In genomic region chr7:149771199-149771636, GRCh38 we compare ENCODE assay signal across 8 cellular contexts. TPM values are rescaled to one million over a fixed set of nuclear protein-coding genes. Genes with fewer than 3 reads are reported as not detected.
DNase-seq lines count a peak whose midpoint lies in the region; ATAC-seq, FAIRE-seq and TF ChIP-seq lines count a peak whose summit lies in the region.

No MANE protein-coding gene starts in this region.

- H3K9me3 ChIP-seq in K562 (replicated peaks; ENCODE audit: control insufficient read depth, insufficient read depth, low read depth, low read length): no peaks in the 10 kb centered on the region
- no peaks in the 10 kb centered on the region for H3K9me3 ChIP-seq in mesenchymal stem cell (ENCODE audit: control insufficient read depth, low read length)
- no peaks in the 10 kb centered on the region for H3K9me3 ChIP-seq in vagina

- intact Hi-C loops in activated naive CD4-positive, alpha-beta T cell treated with anti-CD3 and anti-CD28 coated beads for 36 hours (cut with micrococcal nuclease): loop anchor here (1.0 to 5.0 kb wide), 4 partner anchors 57 to 644 kb away; partner anchors contain the start of genes ZNF425 and ZNF862
- intact Hi-C loops in K562 (cut with micrococcal nuclease) (loop anchor here (2.0 kb wide), 1 partner anchor 16 kb away; no protein-coding TSS in a partner anchor), vagina (cut with DNase I) (no loop called here)

- H3K4me1 Mint-ChIP-seq in activated naive CD4-positive, alpha-beta T cell treated with anti-CD3 and anti-CD28 coated beads for 36 hours (ENCODE audit: low read depth): peaks cover 6% of the 10 kb centered on the region
- H3K4me1 Mint-ChIP-seq in IgD-negative memory B cell: no peaks in the 10 kb centered on the region

- no TSS peak for BruUV-seq in K562 (replicated peaks; lab: Mats Ljungman, UMichigan)

- H2AFZ ChIP-seq in K562 (ENCODE audit: low read depth, low read length) (peak overlapping the region; percentile 78), mesenchymal stem cell (ENCODE audit: low read depth, low read length) (no peak overlapping the region)

- H3K4me2 ChIP-seq in K562 (ENCODE audit: insufficient read depth, low read length) (peak overlapping the region; percentile 71), mesenchymal stem cell (ENCODE audit: low read length, poor library complexity, severe bottlenecking) (peak overlapping the region; percentile 81)

- ATAC-seq in K562: peak; percentile 12

- peak; percentile 13 for DNase-seq in activated naive CD4-positive, alpha-beta T cell treated with anti-CD3 and anti-CD28 coated beads for 36 hours
- DNase-seq in activated naive CD4-positive, alpha-beta T cell treated with Interleukin-2 at 50 U/mL for 16 hours: no peak
- DNase-seq in K562 (ENCODE audit: extremely low read depth in 1 of 4, low spot score in 3 of 4) (no peak), mesenchymal stem cell (no peak), vagina (ENCODE audit: extremely low spot score in 2 of 2) (no peak), AG20443 (ENCODE audit: low spot score) (no peak), OCI-M2 (lab: John Stamatoyannopoulos, UW; ENCODE audit: unreplicated experiment) (no peak)

- H2AK5ac ChIP-seq in mesenchymal stem cell (ENCODE audit: low read length, severe bottlenecking): no peak overlapping the region

- TF ChIP-seq CTCF in K562 (IDR thresholded peaks at IDR 0.05 in 2 of 3, conservative IDR thresholded peaks at IDR 0.05 in 1 of 3; ENCODE audit: insufficient read depth in 2 of 3, low read depth in 1 of 3, low read length in 3 of 3): no peak
- TF ChIP-seq CTCF in vagina (IDR thresholded peaks at IDR 0.05): no peak

- H4K8ac ChIP-seq in mesenchymal stem cell (ENCODE audit: low read length): peak overlapping the region; percentile 94

- TF ChIP-seq RAD21 in K562 (CRISPR knock-in tag; conservative IDR thresholded peaks at IDR 0.05 in 1 of 2, IDR thresholded peaks at IDR 0.05 in 1 of 2): no peak

- peak overlapping the region; percentile 78 for H4K91ac ChIP-seq in mesenchymal stem cell (ENCODE audit: low read length)

- no peaks in the 10 kb centered on the region for H3K9me3 Mint-ChIP-seq in activated naive CD4-positive, alpha-beta T cell treated with anti-CD3 and anti-CD28 coated beads for 36 hours
- H3K9me3 Mint-ChIP-seq in IgD-negative memory B cell: peaks cover 0 to 2% (median 0%) of the 10 kb centered on the region in 3 donors

- H4K20me1 ChIP-seq in K562 (replicated peaks; ENCODE audit: control insufficient read depth, insufficient read depth, low read length): 0 out of 2 replicates have a peak, but pooled peaks cover 5% of the 10 kb centered on the region

- H3K9ac ChIP-seq in K562 (ENCODE audit: insufficient read depth in 1 of 2, low read depth in 2 of 2, low read length in 2 of 2) (peak overlapping the region; percentile 56 to 82; a peak in 3 of 4 replicates), mesenchymal stem cell (ENCODE audit: low read length) (no peak overlapping the region)

- no peak for TF ChIP-seq EP300 in K562 (IDR thresholded peaks at IDR 0.05; ENCODE audit: low read length)

- H3K27me3 Mint-ChIP-seq in activated naive CD4-positive, alpha-beta T cell treated with anti-CD3 and anti-CD28 coated beads for 36 hours (ENCODE audit: low read depth): no peaks in the 10 kb centered on the region
- H3K27me3 Mint-ChIP-seq in IgD-negative memory B cell: peaks cover 1% of the 10 kb centered on the region

- peak overlapping the region; percentile 80 for H2BK120ac ChIP-seq in mesenchymal stem cell (ENCODE audit: low read depth, low read length)

- H3K79me1 ChIP-seq in mesenchymal stem cell (replicated peaks; ENCODE audit: low read length, poor library complexity, severe bottlenecking): no peaks in the 10 kb centered on the region

- TF ChIP-seq POLR2A in K562 (conservative IDR thresholded peaks at IDR 0.05): 0 out of 2 replicates have a peak, but pooled peaks have one; percentile 1
- no peak for TF ChIP-seq POLR2A in vagina (IDR thresholded peaks at IDR 0.05)

- H3K9me1 ChIP-seq in K562 (ENCODE audit: control insufficient read depth, insufficient read depth, low read length): no peaks in the 10 kb centered on the region

- in situ Hi-C loops in K562 (cut with MboI): no loop called here

- H3K27ac Mint-ChIP-seq in activated naive CD4-positive, alpha-beta T cell treated with anti-CD3 and anti-CD28 coated beads for 36 hours: no peak overlapping the region
- peak overlapping the region in 1 of 3 donors; percentile 7 for H3K27ac Mint-ChIP-seq in IgD-negative memory B cell

- H3K4me3 Mint-ChIP-seq in activated naive CD4-positive, alpha-beta T cell treated with anti-CD3 and anti-CD28 coated beads for 36 hours: peak overlapping the region; percentile 61
- peak overlapping the region; percentile 59 to 87 (median 66) for H3K4me3 Mint-ChIP-seq in IgD-negative memory B cell

- POLR2A ChIA-PET in K562 (lab: Yijun Ruan, JAX): interaction anchor here (0.5 to 2.1 kb wide), 8 partner anchors 9 to 47 kb away, joined by 3 to 14 read pairs (median 3); no protein-coding TSS in a partner anchor

- peak overlapping the region in 1 of 2 experiments; percentile 70 for H2BK12ac ChIP-seq in mesenchymal stem cell (ENCODE audit: low read length in 2 of 2)

- CTCF ChIA-PET in activated naive CD4-positive, alpha-beta T cell treated with anti-CD3 and anti-CD28 coated beads for 36 hours (lab: Charles Lee): interaction anchor here (0.6 to 1.8 kb wide), 4 partner anchors 10 to 110 kb away, joined by 3 to 6 read pairs (median 5); no protein-coding TSS in a partner anchor
- CTCF ChIA-PET in K562 (lab: Yijun Ruan, JAX; ENCODE audit: low intra/inter-chr PET ratio): no interaction called here

- peaks cover 39% of the 10 kb centered on the region; the same call in 1 of the 3 replicates for H3K36me3 ChIP-seq in K562 (ENCODE audit: control insufficient read depth, insufficient read depth, low read length)
- no peaks in the 10 kb centered on the region for H3K36me3 ChIP-seq in mesenchymal stem cell (ENCODE audit: control insufficient read depth in 1 of 2, insufficient read depth in 2 of 2, low read depth in 1 of 2, low read length in 2 of 2)
- H3K36me3 ChIP-seq in vagina: no peaks in the 10 kb centered on the region

- FAIRE-seq in K562 (lab: Jason Lieb, UNC): no peak

- H3K79me2 ChIP-seq in K562 (ENCODE audit: control insufficient read depth, insufficient read depth, low read length): peaks cover 5% of the 10 kb centered on the region; the same call in 1 of the 3 replicates

- H2BK5ac ChIP-seq in mesenchymal stem cell (ENCODE audit: low read depth, low read length, poor library complexity, severe bottlenecking): no peak overlapping the region

- H3K4me3 ChIP-seq in K562 (peak overlapping the region; percentile 59), mesenchymal stem cell (ENCODE audit: insufficient read depth in 1 of 2, low read depth in 1 of 2, low read length in 2 of 2) (peak overlapping the region; percentile 41 to 56), vagina (peak overlapping the region; percentile 60 to 76)

- no peaks in the 10 kb centered on the region for H3K27me3 ChIP-seq in K562 (ENCODE audit: control insufficient read depth in 2 of 2, insufficient read depth in 2 of 2, low read length in 2 of 2)
- H3K27me3 ChIP-seq in mesenchymal stem cell (ENCODE audit: control insufficient read depth in 1 of 2, insufficient read depth in 1 of 2, low read length in 2 of 2): peaks cover 62 to 72% of the 10 kb centered on the region in 2 experiments
- H3K27me3 ChIP-seq in vagina: no peaks in the 10 kb centered on the region

- peak overlapping the region; percentile 78 to 82 for H3K18ac ChIP-seq in mesenchymal stem cell (ENCODE audit: low read depth in 1 of 2, low read length in 2 of 2)

- peaks cover 5% of the 10 kb centered on the region for H3K36me3 Mint-ChIP-seq in activated naive CD4-positive, alpha-beta T cell treated with anti-CD3 and anti-CD28 coated beads for 36 hours (ENCODE audit: low read depth)
- H3K36me3 Mint-ChIP-seq in IgD-negative memory B cell: no peaks in the 10 kb centered on the region

- 38% methylated on average over 13 of the region's 13 CpGs for WGBS in K562 (ENCODE audit: insufficient coverage, low coverage, missing lambda C conversion rate)
- WGBS in mesenchymal stem cell: 27% methylated on average over 6 of the region's 13 CpGs

- no peak overlapping the region for H3K14ac ChIP-seq in mesenchymal stem cell (ENCODE audit: low read length in 2 of 2)

- peak overlapping the region; percentile 86 for H2BK15ac ChIP-seq in mesenchymal stem cell (ENCODE audit: low read depth, poor library complexity, severe bottlenecking)

- peak overlapping the region; percentile 49 to 60 for H3K4ac ChIP-seq in mesenchymal stem cell (ENCODE audit: low read depth in 1 of 2, low read length in 2 of 2)

- H3K27ac ChIP-seq in K562 (ENCODE audit: extremely low read depth, low read depth, low read length): peak overlapping the region; percentile 66
- no peak overlapping the region for H3K27ac ChIP-seq in mesenchymal stem cell (ENCODE audit: low read length, poor library complexity, severe bottlenecking)
- peak overlapping the region; percentile 83 for H3K27ac ChIP-seq in vagina

- H3K23ac ChIP-seq in mesenchymal stem cell (ENCODE audit: low read length in 2 of 2): no peak overlapping the region

- peaks cover 16 to 64% of the 10 kb centered on the region in 2 experiments for H3K4me1 ChIP-seq in K562 (replicated peaks in 1 of 2; ENCODE audit: control insufficient read depth in 2 of 2, insufficient read depth in 2 of 2, low read length in 2 of 2)
- H3K4me1 ChIP-seq in mesenchymal stem cell (ENCODE audit: control insufficient read depth, insufficient read depth, low read depth, low read length): peaks cover 27% of the 10 kb centered on the region
- H3K4me1 ChIP-seq in vagina: peaks cover 26% of the 10 kb centered on the region

RNA-seq across cellular contexts. Expression of gene ZNF467, which starts 2.2 kb away (rescaled TPM):
- total RNA-seq in activated naive CD4-positive, alpha-beta T cell treated with anti-CD3 and anti-CD28 coated beads for 36 hours: under 1 TPM; 0.47 to 0.93 TPM
- polyA plus RNA-seq in IgD-negative memory B cell: not detected
- 3.6 and 10.3 TPM in 2 replicates for total RNA-seq in K562 (2011; cell fraction: chromatin; rRNA removed; ENCODE audit: low replicate concordance)
- 7.6 and 11.7 TPM in 2 replicates for total RNA-seq in K562 (2011; cell fraction: nucleolus; rRNA removed)
- 5.1 and 5.6 TPM in 2 replicates for total RNA-seq in K562 (2011; cell fraction: nucleoplasm; rRNA removed)
- total RNA-seq in K562 (2014; rRNA removed): 2.8 and 4.6 TPM in 2 replicates
- 0.80 and 1.3 TPM in 2 replicates for total RNA-seq in K562 (2014; rRNA removed; fragmentation: Illumina TruSeq; extraction: Trizol)
- total RNA-seq in K562 (2015; rRNA removed; fragmentation: Illumina TruSeq; extraction: Trizol): 1.6 and 2.0 TPM in 2 replicates
- 14.2 and 16.2 TPM in 2 replicates for total RNA-seq in K562 (2021)
- polyA plus RNA-seq in K562 (2011; rRNA removed): 2.4 and 3.9 TPM in 2 replicates
- 3.2 and 8.5 TPM in 2 replicates for polyA plus RNA-seq in K562 (2011; cell fraction: cytosol; rRNA removed)
- 17.0 and 31.8 TPM in 2 replicates for polyA plus RNA-seq in K562 (2011; cell fraction: nucleus; rRNA removed)
- polyA plus RNA-seq in K562 (2012): 15.3 and 17.0 TPM in 2 replicates
- 1.7 and 3.2 TPM in 2 replicates for polyA plus RNA-seq in K562 (2014; fragmentation: Illumina TruSeq; extraction: Trizol)
- polyA plus RNA-seq in K562 (2014; fragmentation: Nextera tagmentation; extraction: Ambion mirVana): under 1 TPM; 0.32 to 0.42 TPM
- polyA plus RNA-seq in K562 (2014; rRNA removed): 6.6 and 8.3 TPM in 2 replicates
- 0.60 and 1.1 TPM in 2 replicates for polyA minus RNA-seq in K562 (2011; rRNA and poly(A)+ RNA removed)
- 7.6 and 15.2 TPM in 2 replicates for polyA minus RNA-seq in K562 (2011; cell fraction: cytosol; rRNA and poly(A)+ RNA removed)
- 3.4 and 4.0 TPM in 2 replicates for polyA minus RNA-seq in K562 (2011; cell fraction: nucleus; rRNA and poly(A)+ RNA removed)
- polyA plus RNA-seq in mesenchymal stem cell (2013, experiment 1 of 2): 14.4 TPM
- 14.5 TPM for polyA plus RNA-seq in mesenchymal stem cell (2013, experiment 2 of 2)
- 13.3 TPM for total RNA-seq in vagina
